Comparison of ENCODE assay signal across 24 cellular contexts in the genomic region with DNA sequence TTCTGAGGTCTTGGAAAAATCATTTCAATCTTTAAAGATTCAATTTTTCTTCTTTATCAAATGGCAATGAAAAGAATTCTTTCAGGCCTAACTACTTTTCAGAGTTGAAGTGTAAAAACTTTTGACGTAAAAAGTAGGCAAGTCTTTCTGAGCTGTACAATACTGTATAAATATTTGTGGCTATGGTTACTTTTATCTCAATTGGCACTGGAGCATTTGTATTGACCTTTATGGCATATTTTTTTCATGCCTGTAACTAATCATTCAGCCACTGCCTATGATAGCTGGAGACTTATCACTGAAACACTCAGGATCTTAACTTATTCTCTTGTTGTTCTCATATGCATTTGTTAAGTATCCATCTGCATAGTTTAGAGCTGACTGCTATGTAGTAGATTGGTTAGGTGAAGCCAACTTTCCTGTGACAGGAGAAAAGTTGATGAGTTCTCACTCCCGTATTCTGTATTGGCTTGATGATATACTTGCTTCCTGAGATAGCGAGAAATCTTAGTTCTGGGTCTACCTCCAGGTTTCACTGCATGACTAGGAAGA.
"Had no signal": no experiment of that assay in that cellular context is flagged by ENCODE, and none has a peak within 500 bp of the region (broad histone marks: within the 10 kb centered on the region; RNA-seq: fewer than 3 reads in every experiment).

No MANE protein-coding gene starts in this region.

- H3K4me3 Mint-ChIP-seq: activated CD4-positive, alpha-beta T cell treated with anti-CD3 and anti-CD28 coated beads for 36 hours; activated CD8-positive, alpha-beta memory T cell treated with anti-CD3 and anti-CD28 coated beads, Interleukin-2, amount 10 ng/mL, durations not matched to agents 7 days and 5 days; activated CD8-positive, alpha-beta T cell treated with anti-CD3 and anti-CD28 coated beads, Interleukin-2, amount 10 ng/mL, durations not matched to agents 7 days and 5 days; brain; immature natural killer cell; natural killer cell treated with Interleukin-12 subunit alpha and Interleukin-12 subunit beta and Interleukin-15 and Interleukin-18, amount 100 ng/mL, for 72 hours had no signal

- H3K36me3 ChIP-seq: heart left ventricle, lower lobe of right lung, ovary, tibial nerve had no signal

- H3K9me3 Mint-ChIP-seq: natural killer cell treated with Interleukin-12 subunit alpha and Interleukin-12 subunit beta and Interleukin-15 and Interleukin-18, amount 100 ng/mL, for 72 hours had no signal

- H3K9me3 ChIP-seq: lower lobe of right lung, mucosa of descending colon, ovary had no signal

- H3K4me3 ChIP-seq: heart left ventricle, lower lobe of right lung, mucosa of descending colon, ovary, tibial nerve had no signal

- FAIRE-seq: endothelial cell of umbilical vein had no signal

- H3K36me3 Mint-ChIP-seq: natural killer cell treated with Interleukin-12 subunit alpha and Interleukin-12 subunit beta and Interleukin-15 and Interleukin-18, amount 100 ng/mL, for 72 hours had no signal

- H3K27me3 ChIP-seq: foreskin keratinocyte, heart left ventricle, ovary, tibial nerve had no signal

- H3K27ac ChIP-seq: foreskin keratinocyte, heart left ventricle, lower lobe of right lung, ovary, tibial nerve had no signal

- H3K27me3 Mint-ChIP-seq: activated CD4-positive, alpha-beta T cell treated with anti-CD3 and anti-CD28 coated beads for 36 hours; activated CD8-positive, alpha-beta memory T cell treated with anti-CD3 and anti-CD28 coated beads, Interleukin-2, amount 10 ng/mL, durations not matched to agents 7 days and 5 days had no signal

- DNase-seq: activated CD4-positive, alpha-beta T cell treated with anti-CD3 and anti-CD28 coated beads for 36 hours; activated CD4-positive, CD25-positive, alpha-beta regulatory T cell; activated CD8-positive, alpha-beta memory T cell treated with anti-CD3 and anti-CD28 coated beads, Interleukin-2, amount 10 ng/mL, durations not matched to agents 7 days and 5 days; activated CD8-positive, alpha-beta T cell treated with anti-CD3 and anti-CD28 coated beads, Interleukin-2, amount 10 ng/mL, durations not matched to agents 7 days and 5 days; activated naive CD4-positive, alpha-beta T cell; activated T-cell treated with anti-CD3 and anti-CD28 coated beads, Interleukin-2, amount 50 U/mL, for 48 hours; anterior cingulate cortex; caudate nucleus; foreskin keratinocyte; heart left ventricle; hypothalamus; immature natural killer cell; lower lobe of right lung; mesendoderm; mucosa of descending colon; ovary; right cardiac atrium; stimulated activated CD4-positive, alpha-beta T cell treated with anti-CD3 and anti-CD28 coated beads, Interleukin-15, amount 100 ng/mL, for 24 hours; stimulated activated CD4-positive, alpha-beta T cell treated with anti-CD3 and anti-CD28 coated beads, Interleukin-2, amount 100 ng/mL, for 24 hours had no signal

- ATAC-seq: activated CD8-positive, alpha-beta memory T cell treated with anti-CD3 and anti-CD28 coated beads, Interleukin-2, amount 10 ng/mL, durations not matched to agents 7 days and 5 days; activated CD8-positive, alpha-beta T cell treated with anti-CD3 and anti-CD28 coated beads, Interleukin-2, amount 10 ng/mL, durations not matched to agents 7 days and 5 days; foreskin keratinocyte; mucosa of descending colon; natural killer cell treated with Interleukin-12 subunit alpha and Interleukin-12 subunit beta and Interleukin-15 and Interleukin-18, amount 100 ng/mL, for 72 hours had no signal

- H3K27ac Mint-ChIP-seq: activated CD4-positive, alpha-beta T cell treated with anti-CD3 and anti-CD28 coated beads for 36 hours; activated CD8-positive, alpha-beta memory T cell treated with anti-CD3 and anti-CD28 coated beads, Interleukin-2, amount 10 ng/mL, durations not matched to agents 7 days and 5 days; activated CD8-positive, alpha-beta T cell treated with anti-CD3 and anti-CD28 coated beads, Interleukin-2, amount 10 ng/mL, durations not matched to agents 7 days and 5 days; activated naive CD4-positive, alpha-beta T cell treated with anti-CD3 and anti-CD28 coated beads, Interleukin-2, amount 50 U/mL, for 72 hours; brain; immature natural killer cell; natural killer cell treated with Interleukin-12 subunit alpha and Interleukin-12 subunit beta and Interleukin-15 and Interleukin-18, amount 100 ng/mL, for 72 hours had no signal
